Comparison of ENCODE assay signal across 14 cellular contexts in the genomic region with DNA sequence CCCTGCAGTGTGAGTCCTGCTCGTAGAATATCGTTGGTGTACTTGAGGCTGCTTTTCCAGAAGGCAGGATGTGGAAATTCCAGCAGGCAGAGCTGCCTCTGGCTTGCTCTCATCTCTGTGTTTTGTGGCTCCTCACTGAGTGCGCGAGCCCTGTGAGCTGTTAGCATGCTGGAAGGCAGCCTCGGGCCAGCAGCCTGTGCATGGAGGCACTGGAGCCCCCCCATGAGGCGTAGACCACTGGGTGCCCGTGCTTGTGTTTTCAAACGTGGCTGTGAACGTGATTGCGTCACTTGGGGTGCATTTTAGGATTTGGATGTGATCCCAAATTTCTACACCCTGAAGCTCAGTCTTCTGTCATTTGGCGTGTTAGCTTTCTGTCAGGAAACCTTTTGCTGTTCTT. TPM values are rescaled to one million over a fixed set of nuclear protein-coding genes. Genes with fewer than 3 reads are reported as not detected.
DNase-seq lines count a peak whose midpoint lies in the region; ATAC-seq and TF ChIP-seq lines count a peak whose summit lies in the region.
"Had no signal": no experiment of that assay in that cellular context is flagged by ENCODE, and none has a peak within 500 bp of the region (broad histone marks: within the 10 kb centered on the region; RNA-seq: fewer than 3 reads in every experiment).

No MANE protein-coding gene starts in this region.

- H3K4me1 ChIP-seq in iPS-15b (ENCODE audit: control insufficient read depth, insufficient read depth, low read length) (peaks cover 11% of the 10 kb centered on the region), smooth muscle cell (ENCODE audit: low read depth) (peaks cover 19% of the 10 kb centered on the region)
- H3K4me1 ChIP-seq: BE2C had no signal

- no peaks in the 10 kb centered on the region for H3K27me3 Mint-ChIP-seq in natural killer cell treated with Interleukin-12 subunit alpha and Interleukin-12 subunit beta and Interleukin-15 and Interleukin-18, amount 100 ng/mL, for 72 hours
- H3K27me3 Mint-ChIP-seq in natural killer cell (ENCODE audit: low read depth in 2 of 2) (no peaks in the 10 kb centered on the region), type B pancreatic cell (no peaks in the 10 kb centered on the region)

- no peak overlapping the region for H3K27ac ChIP-seq in smooth muscle cell (ENCODE audit: low read depth)
- H3K27ac ChIP-seq: cardiac muscle cell had no signal

- H3K36me3 Mint-ChIP-seq in natural killer cell treated with Interleukin-12 subunit alpha and Interleukin-12 subunit beta and Interleukin-15 and Interleukin-18, amount 100 ng/mL, for 72 hours, result peaks cover 17% of the 10 kb centered on the region
- H3K36me3 Mint-ChIP-seq in natural killer cell (no peaks in the 10 kb centered on the region), type B pancreatic cell (peaks cover 24% of the 10 kb centered on the region)

- no peak for DNase-seq in natural killer cell treated with Interleukin-12 subunit alpha and Interleukin-12 subunit beta and Interleukin-15 and Interleukin-18, amount 100 ng/mL, for 72 hours (ENCODE audit: low spot score)
- DNase-seq in natural killer cell (no peak), astrocyte of the spinal cord (ENCODE audit: low read depth, low spot score) (peak; percentile 38), type B pancreatic cell (ENCODE audit: extremely low spot score, unreplicated experiment) (no peak), smooth muscle cell (lab: John Stamatoyannopoulos, UW; ENCODE audit: unreplicated experiment) (no peak), KBM-7 (no peak), SKM-1 (lab: John Stamatoyannopoulos, UW; ENCODE audit: unreplicated experiment) (no peak)
- DNase-seq: BE2C, foreskin melanocyte, NCI-H1105 treated with DMSO at 0.1 percent for 48 hours, NCI-H446 treated with DMSO at 0.1 percent for 48 hours had no signal

- no peak for TF ChIP-seq CTCF in natural killer cell (IDR thresholded peaks at IDR 0.05)
- TF ChIP-seq CTCF in astrocyte of the spinal cord (IDR thresholded peaks at IDR 0.05; ENCODE audit: low read depth, low read length), result no peak
- TF ChIP-seq CTCF in type B pancreatic cell (conservative IDR thresholded peaks at IDR 0.05), result no peak
- no peak for TF ChIP-seq CTCF in smooth muscle cell (IDR thresholded peaks at IDR 0.05; ENCODE audit: borderline replicate concordance, insufficient read depth, poor library complexity, severe bottlenecking)

- H3K4me3 ChIP-seq in astrocyte of the spinal cord (ENCODE audit: low read depth, low read length), result no peak overlapping the region
- H3K4me3 ChIP-seq in iPS-15b (ENCODE audit: low read depth, low read length), result no peak overlapping the region
- no peak overlapping the region for H3K4me3 ChIP-seq in smooth muscle cell
- H3K4me3 ChIP-seq: cardiac muscle cell had no signal

- no peak overlapping the region for H3K4me2 ChIP-seq in smooth muscle cell

- peak overlapping the region; percentile 74 for H3K4me3 Mint-ChIP-seq in natural killer cell treated with Interleukin-12 subunit alpha and Interleukin-12 subunit beta and Interleukin-15 and Interleukin-18, amount 100 ng/mL, for 72 hours
- H3K4me3 Mint-ChIP-seq in natural killer cell (no peak overlapping the region), type B pancreatic cell (peak overlapping the region; percentile 75)

- H3K27me3 ChIP-seq in iPS-15b (ENCODE audit: control insufficient read depth, insufficient read depth, low read length), result no peaks in the 10 kb centered on the region
- H3K27me3 ChIP-seq in smooth muscle cell (ENCODE audit: low read depth), result no peaks in the 10 kb centered on the region
- H3K27me3 ChIP-seq: BE2C, cardiac muscle cell had no signal

- H2AFZ ChIP-seq in smooth muscle cell (ENCODE audit: low read depth), result no peak overlapping the region

- peak overlapping the region; percentile 60 for H3K9ac ChIP-seq in iPS-15b (ENCODE audit: low read depth, low read length)
- H3K9ac ChIP-seq in smooth muscle cell (ENCODE audit: low read depth), result no peak overlapping the region

- H3F3A ChIP-seq in smooth muscle cell (ENCODE audit: low read depth), result no peaks in the 10 kb centered on the region

- whole genome bisulfite sequencing in smooth muscle cell (ENCODE audit: low lambda C conversion rate), result 80% methylated on average over 11 of the region's 11 CpGs

- H3K36me3 ChIP-seq in iPS-15b (ENCODE audit: control insufficient read depth, insufficient read depth, low read length) (peaks cover 39% of the 10 kb centered on the region), smooth muscle cell (ENCODE audit: low read depth) (no peaks in the 10 kb centered on the region)

- H3K4me1 Mint-ChIP-seq in natural killer cell treated with Interleukin-12 subunit alpha and Interleukin-12 subunit beta and Interleukin-15 and Interleukin-18, amount 100 ng/mL, for 72 hours (ENCODE audit: low read depth in 2 of 2), result peaks cover 11 to 33% of the 10 kb centered on the region in 2 donors
- peaks cover 31 to 48% of the 10 kb centered on the region in 2 donors for H3K4me1 Mint-ChIP-seq in natural killer cell
- peaks cover 37% of the 10 kb centered on the region for H3K4me1 Mint-ChIP-seq in type B pancreatic cell (ENCODE audit: unreplicated experiment)

- H3K27ac Mint-ChIP-seq in natural killer cell treated with Interleukin-12 subunit alpha and Interleukin-12 subunit beta and Interleukin-15 and Interleukin-18, amount 100 ng/mL, for 72 hours, result peak overlapping the region in 1 of 2 donors; percentile 23
- H3K27ac Mint-ChIP-seq in natural killer cell (no peak overlapping the region), type B pancreatic cell (no peak overlapping the region)

- intact Hi-C loops in natural killer cell (cut with micrococcal nuclease), result no loop called here

- H4K20me1 ChIP-seq in smooth muscle cell (ENCODE audit: low read depth), result peaks cover 31% of the 10 kb centered on the region

- H3K9me3 ChIP-seq in iPS-15b (ENCODE audit: control insufficient read depth, insufficient read depth, low read length) (no peaks in the 10 kb centered on the region), smooth muscle cell (replicated peaks; ENCODE audit: low read depth) (no peaks in the 10 kb centered on the region)
- H3K9me3 ChIP-seq: BE2C had no signal

- H3K9me3 Mint-ChIP-seq in natural killer cell treated with Interleukin-12 subunit alpha and Interleukin-12 subunit beta and Interleukin-15 and Interleukin-18, amount 100 ng/mL, for 72 hours, result no peaks in the 10 kb centered on the region
- H3K9me3 Mint-ChIP-seq in natural killer cell, result no peaks in the 10 kb centered on the region
- no peaks in the 10 kb centered on the region for H3K9me3 Mint-ChIP-seq in type B pancreatic cell

- in situ Hi-C loops in astrocyte of the spinal cord (cut with HindIII; ENCODE audit: low sequenced_read_pairs), result no loop called here
- in situ Hi-C loops in KBM-7 (cut with MboI; ENCODE audit: low pct_unique_long_range_greater_than_20kb, low sequenced_read_pairs), result no loop called here

- H3K79me2 ChIP-seq in smooth muscle cell (ENCODE audit: low read depth), result peaks cover 40% of the 10 kb centered on the region

- ATAC-seq in natural killer cell treated with Interleukin-12 subunit alpha and Interleukin-12 subunit beta and Interleukin-15 and Interleukin-18, amount 100 ng/mL, for 72 hours, result no peak
- no peak for ATAC-seq in natural killer cell
- ATAC-seq: Right ventricle myocardium inferior had no signal

RNA-seq across cellular contexts. Expression of a gene that starts 3.2 kb away (rescaled TPM):
- total RNA-seq in natural killer cell treated with Interleukin-12 subunit alpha and Interleukin-12 subunit beta and Interleukin-15 and Interleukin-18, amount 100 ng/mL, for 72 hours, result 10 to 100 TPM; 32.6 to 63.7 TPM
- total RNA-seq in natural killer cell (10 to 100 TPM; 12.9 to 18.6 (median 15.9) TPM), type B pancreatic cell (ENCODE audit: low replicate concordance) (42.1 and 45.7 TPM in 2 replicates), smooth muscle cell (8.9 and 9.8 TPM in 2 replicates)
- 15.7 and 16.3 TPM in 2 replicates for polyA plus RNA-seq in smooth muscle cell

RNA-seq across cellular contexts. Expression of a gene that starts 25.3 kb away (rescaled TPM):
- 10 to 100 TPM; 33.5 to 41.1 TPM for total RNA-seq in natural killer cell treated with Interleukin-12 subunit alpha and Interleukin-12 subunit beta and Interleukin-15 and Interleukin-18, amount 100 ng/mL, for 72 hours
- total RNA-seq in natural killer cell (10 to 100 TPM; 26.2 to 30.8 (median 30.2) TPM), type B pancreatic cell (ENCODE audit: low replicate concordance) (66.2 and 78.6 TPM in 2 replicates), smooth muscle cell (not detected in 2 replicates)
- polyA plus RNA-seq in smooth muscle cell, result not detected in 2 replicates
- total RNA-seq: cardiac muscle cell had no signal
- polyA plus RNA-seq: cardiac muscle cell had no signal

Comparison
In these comparisons a context has a peak if more than half of its experiments do, and no peak if none do; other contexts are left out.
1. RNA of a gene that starts 25.3 kb away (total RNA-seq): 66.2 to 78.6 TPM in type B pancreatic cell, 33.5 to 41.1 TPM in natural killer cell treated with Interleukin-12 subunit alpha and Interleukin-12 subunit beta and Interleukin-15 and Interleukin-18, amount 100 ng/mL, for 72 hours and 26.2 to 30.8 TPM in natural killer cell; not detected in smooth muscle cell; every median in the first group is over 10 times any median in the second.